ENCODE assay signal across 6 cellular contexts in the genomic region with DNA sequence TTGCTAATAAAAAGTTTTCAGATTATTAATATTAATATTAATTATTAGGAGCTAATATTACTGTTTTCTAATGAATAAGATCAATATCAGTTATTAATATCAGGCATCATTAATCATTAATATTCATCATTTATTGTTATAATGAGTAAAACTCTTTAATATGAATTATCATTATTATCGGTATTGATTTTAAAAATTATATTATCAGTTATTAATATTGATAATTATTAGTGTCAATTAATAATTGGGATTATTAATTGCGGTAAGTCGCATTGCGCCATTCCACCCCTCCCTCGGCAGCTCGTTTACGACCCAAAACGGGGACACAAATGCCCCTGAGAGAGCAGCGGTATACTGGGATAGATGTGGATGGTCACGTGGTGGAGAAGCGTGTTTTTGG.
DNase-seq lines count a peak whose midpoint lies in the region; ATAC-seq, FAIRE-seq and TF ChIP-seq lines count a peak whose summit lies in the region.
"Not testable (repeated sequence)": the region's sequence is repeated elsewhere in the genome, so short reads cannot be mapped to it uniquely, and the experiment has no call there.

No MANE protein-coding gene starts in this region.

- not testable (repeated sequence) for BruUV-seq in K562 (replicated peaks; lab: Mats Ljungman, UMichigan)

- not testable (repeated sequence) for TF ChIP-seq CTCF in K562 (IDR thresholded peaks at IDR 0.05 in 2 of 3, conservative IDR thresholded peaks at IDR 0.05 in 1 of 3; ENCODE audit: insufficient read depth in 2 of 3, low read depth in 1 of 3, low read length in 3 of 3); kidney (IDR thresholded peaks at IDR 0.05; ENCODE audit: borderline replicate concordance, extremely low read depth, insufficient read depth)

- not testable (repeated sequence) for ATAC-seq in K562

- TF ChIP-seq EP300 in K562 (IDR thresholded peaks at IDR 0.05; ENCODE audit: low read length) = not testable (repeated sequence)

- not testable (repeated sequence) for TF ChIP-seq POLR2A in K562 (conservative IDR thresholded peaks at IDR 0.05)

- H3K4me1 ChIP-seq in K562 (replicated peaks in 1 of 2; ENCODE audit: control insufficient read depth in 2 of 2, insufficient read depth in 2 of 2, low read length in 2 of 2); kidney (ENCODE audit: control insufficient read depth in 1 of 2, insufficient read depth in 1 of 2, low read depth in 1 of 2, low read length in 2 of 2); small intestine (ENCODE audit: control insufficient read depth in 2 of 2, insufficient read depth in 1 of 2, low read depth in 1 of 2, low read length in 1 of 2): not testable (repeated sequence)

- 8% methylated on average over 11 of the region's 11 CpGs for WGBS in K562 (ENCODE audit: insufficient coverage, low coverage, missing lambda C conversion rate)
- 86 to 92% (median 88%) methylated on average over 11 of the region's 11 CpGs for WGBS in small intestine, 3 donors

- CTCF ChIA-PET in K562 (lab: Yijun Ruan, JAX; ENCODE audit: low intra/inter-chr PET ratio) = not testable (repeated sequence)

- H3K9me1 ChIP-seq in K562 (ENCODE audit: control insufficient read depth, insufficient read depth, low read length) = not testable (repeated sequence)

- not testable (repeated sequence) for H4K20me1 ChIP-seq in K562 (replicated peaks; ENCODE audit: control insufficient read depth, insufficient read depth, low read length)

- H2AFZ ChIP-seq in K562 (ENCODE audit: low read depth, low read length) = not testable (repeated sequence)

- TF ChIP-seq RAD21 in K562 (CRISPR knock-in tag; conservative IDR thresholded peaks at IDR 0.05 in 1 of 2, IDR thresholded peaks at IDR 0.05 in 1 of 2) = not testable (repeated sequence)

- H3K27me3 ChIP-seq in K562 (ENCODE audit: control insufficient read depth in 2 of 2, insufficient read depth in 2 of 2, low read length in 2 of 2) = peaks cover 0 to 12% of the 10 kb centered on the region in 2 experiments; a peak in 2 of 5 replicates
- not testable (repeated sequence) for H3K27me3 ChIP-seq in small intestine (ENCODE audit: control insufficient read depth in 2 of 2, insufficient read depth in 2 of 2, low read length in 2 of 2)

- H3K4me3 ChIP-seq in K562; kidney (ENCODE audit: low read length in 2 of 2); small intestine (ENCODE audit: low read depth in 1 of 2, low read length in 2 of 2): not testable (repeated sequence)

- H3K36me3 ChIP-seq in K562 (ENCODE audit: control insufficient read depth, insufficient read depth, low read length); kidney (ENCODE audit: control insufficient read depth in 1 of 2, insufficient read depth in 2 of 2, low read length in 2 of 2); small intestine (ENCODE audit: control insufficient read depth in 2 of 2, insufficient read depth in 2 of 2, low read length in 2 of 2): not testable (repeated sequence)

- not testable (repeated sequence) for H3K27ac ChIP-seq in K562 (ENCODE audit: extremely low read depth, low read depth, low read length); kidney (ENCODE audit: low read depth in 2 of 2, low read length in 2 of 2); small intestine (ENCODE audit: low read depth in 1 of 2, low read length in 1 of 2)

- not testable (repeated sequence) for H3K79me2 ChIP-seq in K562 (ENCODE audit: control insufficient read depth, insufficient read depth, low read length)

- H3K9ac ChIP-seq in K562 (ENCODE audit: insufficient read depth in 1 of 2, low read depth in 2 of 2, low read length in 2 of 2); kidney (ENCODE audit: low read length in 2 of 2): not testable (repeated sequence)

- DNase-seq in K562 (ENCODE audit: extremely low read depth in 1 of 4, low spot score in 3 of 4); kidney; small intestine: not testable (repeated sequence)

- intact Hi-C loops in K562 (cut with micrococcal nuclease) = loop anchor here (5.0 kb wide), 1 partner anchor 180 kb away; no protein-coding TSS in a partner anchor
- intact Hi-C loops in kidney (cut with DNase I) = not testable (repeated sequence)

- FAIRE-seq in G401.6 (lab: Jason Lieb, UNC) (peak; percentile 84), TTC549 (lab: Jason Lieb, UNC) (peak; percentile 17), endometrium (lab: Jason Lieb, UNC) (peak; percentile 96), kidney (lab: Jason Lieb, UNC) (peak; percentile 96), small intestine (lab: Jason Lieb, UNC) (peak; percentile 53)
- not testable (repeated sequence) for FAIRE-seq in K562 (lab: Jason Lieb, UNC)

- not testable (repeated sequence) for H3K4me2 ChIP-seq in K562 (ENCODE audit: insufficient read depth, low read length)

- POLR2A ChIA-PET in K562 (lab: Yijun Ruan, JAX) = not testable (repeated sequence)

- in situ Hi-C loops in K562 (cut with MboI) = not testable (repeated sequence)

- H3K9me3 ChIP-seq in K562 (replicated peaks; ENCODE audit: control insufficient read depth, insufficient read depth, low read depth, low read length); kidney (ENCODE audit: control insufficient read depth in 1 of 2, low read length in 2 of 2); small intestine (ENCODE audit: control insufficient read depth, low read depth): not testable (repeated sequence)

TF ChIP-seq in K562, 482 proteins besides CTCF, POLR2A, EP300 and RAD21:
- TF ChIP-seq, protein P1, sequence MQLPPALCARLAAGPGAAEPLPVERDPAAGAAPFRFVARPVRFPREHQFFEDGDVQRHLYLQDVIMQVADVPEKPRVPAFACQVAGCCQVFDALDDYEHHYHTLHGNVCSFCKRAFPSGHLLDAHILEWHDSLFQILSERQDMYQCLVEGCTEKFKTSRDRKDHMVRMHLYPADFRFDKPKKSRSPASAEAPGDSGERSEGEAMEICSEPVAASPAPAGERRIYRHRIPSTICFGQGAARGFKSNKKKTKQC (CRISPR knock-in tag; IDR thresholded peaks at IDR 0.05) = 0 out of 2 replicates have a peak, but pooled peaks have one; percentile 28
- peak; percentile 38; the same call in 1 of the 2 replicates for TF ChIP-seq SAFB (IDR thresholded peaks at IDR 0.05; ENCODE audit: borderline replicate concordance, low read depth, low read length)
- TF ChIP-seq, protein P2, sequence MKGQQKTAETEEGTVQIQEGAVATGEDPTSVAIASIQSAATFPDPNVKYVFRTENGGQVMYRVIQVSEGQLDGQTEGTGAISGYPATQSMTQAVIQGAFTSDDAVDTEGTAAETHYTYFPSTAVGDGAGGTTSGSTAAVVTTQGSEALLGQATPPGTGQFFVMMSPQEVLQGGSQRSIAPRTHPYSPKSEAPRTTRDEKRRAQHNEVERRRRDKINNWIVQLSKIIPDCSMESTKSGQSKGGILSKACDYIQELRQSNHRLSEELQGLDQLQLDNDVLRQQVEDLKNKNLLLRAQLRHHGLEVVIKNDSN (CRISPR knock-in tag; IDR thresholded peaks at IDR 0.05) = peak; percentile 11; the same call in 1 of the 2 replicates
- TF ChIP-seq, protein P3, sequence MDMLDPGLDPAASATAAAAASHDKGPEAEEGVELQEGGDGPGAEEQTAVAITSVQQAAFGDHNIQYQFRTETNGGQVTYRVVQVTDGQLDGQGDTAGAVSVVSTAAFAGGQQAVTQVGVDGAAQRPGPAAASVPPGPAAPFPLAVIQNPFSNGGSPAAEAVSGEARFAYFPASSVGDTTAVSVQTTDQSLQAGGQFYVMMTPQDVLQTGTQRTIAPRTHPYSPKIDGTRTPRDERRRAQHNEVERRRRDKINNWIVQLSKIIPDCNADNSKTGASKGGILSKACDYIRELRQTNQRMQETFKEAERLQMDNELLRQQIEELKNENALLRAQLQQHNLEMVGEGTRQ (CRISPR knock-in tag; IDR thresholded peaks at IDR 0.05) = 0 out of 2 replicates have a peak, but pooled peaks have one; percentile 16
- peak; percentile 68 for TF ChIP-seq DACH1 (IDR thresholded peaks at IDR 0.05; ENCODE audit: partially characterized antibody)
- TF ChIP-seq, protein P4, sequence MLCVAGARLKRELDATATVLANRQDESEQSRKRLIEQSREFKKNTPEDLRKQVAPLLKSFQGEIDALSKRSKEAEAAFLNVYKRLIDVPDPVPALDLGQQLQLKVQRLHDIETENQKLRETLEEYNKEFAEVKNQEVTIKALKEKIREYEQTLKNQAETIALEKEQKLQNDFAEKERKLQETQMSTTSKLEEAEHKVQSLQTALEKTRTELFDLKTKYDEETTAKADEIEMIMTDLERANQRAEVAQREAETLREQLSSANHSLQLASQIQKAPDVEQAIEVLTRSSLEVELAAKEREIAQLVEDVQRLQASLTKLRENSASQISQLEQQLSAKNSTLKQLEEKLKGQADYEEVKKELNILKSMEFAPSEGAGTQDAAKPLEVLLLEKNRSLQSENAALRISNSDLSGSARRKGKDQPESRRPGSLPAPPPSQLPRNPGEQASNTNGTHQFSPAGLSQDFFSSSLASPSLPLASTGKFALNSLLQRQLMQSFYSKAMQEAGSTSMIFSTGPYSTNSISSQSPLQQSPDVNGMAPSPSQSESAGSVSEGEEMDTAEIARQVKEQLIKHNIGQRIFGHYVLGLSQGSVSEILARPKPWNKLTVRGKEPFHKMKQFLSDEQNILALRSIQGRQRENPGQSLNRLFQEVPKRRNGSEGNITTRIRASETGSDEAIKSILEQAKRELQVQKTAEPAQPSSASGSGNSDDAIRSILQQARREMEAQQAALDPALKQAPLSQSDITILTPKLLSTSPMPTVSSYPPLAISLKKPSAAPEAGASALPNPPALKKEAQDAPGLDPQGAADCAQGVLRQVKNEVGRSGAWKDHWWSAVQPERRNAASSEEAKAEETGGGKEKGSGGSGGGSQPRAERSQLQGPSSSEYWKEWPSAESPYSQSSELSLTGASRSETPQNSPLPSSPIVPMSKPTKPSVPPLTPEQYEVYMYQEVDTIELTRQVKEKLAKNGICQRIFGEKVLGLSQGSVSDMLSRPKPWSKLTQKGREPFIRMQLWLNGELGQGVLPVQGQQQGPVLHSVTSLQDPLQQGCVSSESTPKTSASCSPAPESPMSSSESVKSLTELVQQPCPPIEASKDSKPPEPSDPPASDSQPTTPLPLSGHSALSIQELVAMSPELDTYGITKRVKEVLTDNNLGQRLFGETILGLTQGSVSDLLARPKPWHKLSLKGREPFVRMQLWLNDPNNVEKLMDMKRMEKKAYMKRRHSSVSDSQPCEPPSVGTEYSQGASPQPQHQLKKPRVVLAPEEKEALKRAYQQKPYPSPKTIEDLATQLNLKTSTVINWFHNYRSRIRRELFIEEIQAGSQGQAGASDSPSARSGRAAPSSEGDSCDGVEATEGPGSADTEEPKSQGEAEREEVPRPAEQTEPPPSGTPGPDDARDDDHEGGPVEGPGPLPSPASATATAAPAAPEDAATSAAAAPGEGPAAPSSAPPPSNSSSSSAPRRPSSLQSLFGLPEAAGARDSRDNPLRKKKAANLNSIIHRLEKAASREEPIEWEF (CRISPR knock-in tag; IDR thresholded peaks at IDR 0.05) = peak; percentile 58; the same call in 1 of the 2 replicates
